ENCODE assay signal across 8 cellular contexts in genomic region chr19:11505504-11506100, GRCh38.
DNase-seq lines count a peak whose midpoint lies in the region; ATAC-seq lines count a peak whose summit lies in the region.

A gene with protein sequence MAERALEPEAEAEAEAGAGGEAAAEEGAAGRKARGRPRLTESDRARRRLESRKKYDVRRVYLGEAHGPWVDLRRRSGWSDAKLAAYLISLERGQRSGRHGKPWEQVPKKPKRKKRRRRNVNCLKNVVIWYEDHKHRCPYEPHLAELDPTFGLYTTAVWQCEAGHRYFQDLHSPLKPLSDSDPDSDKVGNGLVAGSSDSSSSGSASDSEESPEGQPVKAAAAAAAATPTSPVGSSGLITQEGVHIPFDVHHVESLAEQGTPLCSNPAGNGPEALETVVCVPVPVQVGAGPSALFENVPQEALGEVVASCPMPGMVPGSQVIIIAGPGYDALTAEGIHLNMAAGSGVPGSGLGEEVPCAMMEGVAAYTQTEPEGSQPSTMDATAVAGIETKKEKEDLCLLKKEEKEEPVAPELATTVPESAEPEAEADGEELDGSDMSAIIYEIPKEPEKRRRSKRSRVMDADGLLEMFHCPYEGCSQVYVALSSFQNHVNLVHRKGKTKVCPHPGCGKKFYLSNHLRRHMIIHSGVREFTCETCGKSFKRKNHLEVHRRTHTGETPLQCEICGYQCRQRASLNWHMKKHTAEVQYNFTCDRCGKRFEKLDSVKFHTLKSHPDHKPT (minus strand): TSS chr19:11505839. CDS start chr19:11505786, 53 bp downstream.

- DNase-seq in AG20443 (ENCODE audit: low spot score) (peak; percentile 98), NCI-H446 treated with DMSO at 0.1 percent for 48 hours (lab: John Stamatoyannopoulos, UW) (peak; percentile 91), cerebellar cortex (ENCODE audit: low spot score) (peak; percentile 92), kidney glomerular epithelial cell (lab: John Stamatoyannopoulos, UW) (peak; percentile 85)
- DNase-seq in activated CD4-positive, CD25-positive, alpha-beta regulatory T cell treated with anti-CD3 and anti-CD28 coated beads, Interleukin-2, amount 50 U/mL, for 72 hours = peak; percentile 94
- peak; percentile 93 to 94 for DNase-seq in stimulated activated CD4-positive, alpha-beta T cell treated with anti-CD3 and anti-CD28 coated beads, Interleukin-15, amount 100 ng/mL, for 48 hours (ENCODE audit: low read depth in 2 of 2)

- peak; percentile 51 for ATAC-seq in GM19043 (IDR thresholded peaks at IDR 0.05; ENCODE audit: low read depth, unreplicated experiment)
- peak; percentile 67 for ATAC-seq in HG03354 (IDR thresholded peaks at IDR 0.05; ENCODE audit: poor library complexity, severe bottlenecking, unreplicated experiment)

Comparison
In these comparisons a context has a peak if more than half of its experiments do, and no peak if none do; other contexts are left out.
1. Peak in every context shown above with its lines: DNase-seq and ATAC-seq.